In genomic region chr20:57573893-57574292, GRCh38 we compare ENCODE assay signal across 1 cellular context.
A peak's percentile ranks its signal among the peaks of the same experiment; 100 is the strongest.
TF ChIP-seq lines count a peak whose summit lies in the region.

No MANE protein-coding gene starts in this region.

TF ChIP-seq in K562, 482 proteins besides CTCF, POLR2A, EP300 and RAD21:
- TF ChIP-seq TFAP4 (CRISPR knock-in tag; IDR thresholded peaks at IDR 0.05; ENCODE audit: borderline replicate concordance) (peak; percentile 88), FUS (optimal IDR thresholded peaks at IDR 0.05; ENCODE audit: low read depth, low read length) (no peak), ZNF124 (CRISPR knock-in tag; IDR thresholded peaks at IDR 0.05) (no peak), ZNF384 (IDR thresholded peaks at IDR 0.05; ENCODE audit: low read depth, low read length) (no peak), DACH1 (IDR thresholded peaks at IDR 0.05; ENCODE audit: partially characterized antibody) (peak; percentile 75), ZNF282 (CRISPR knock-in tag; IDR thresholded peaks at IDR 0.05) (no peak), CBX3 (IDR thresholded peaks at IDR 0.05; ENCODE audit: borderline replicate concordance in 1 of 2, low read length in 2 of 2) (0 out of 3 replicates have a peak, but pooled peaks of 1 of the 2 experiments have one; percentile 39), CEBPB (tag; IDR thresholded peaks at IDR 0.05) (no peak), TAF9B (IDR thresholded peaks at IDR 0.05; ENCODE audit: partially characterized antibody) (peak; percentile 43), MLX (CRISPR knock-in tag; conservative IDR thresholded peaks at IDR 0.05) (no peak), ZNF655 (CRISPR knock-in tag; IDR thresholded peaks at IDR 0.05) (no peak), TAF15 (IDR thresholded peaks at IDR 0.05; ENCODE audit: low read depth, low read length) (no peak), ZFPM2 (CRISPR knock-in tag; IDR thresholded peaks at IDR 0.05) (no peak), FOXM1 (IDR thresholded peaks at IDR 0.05; ENCODE audit: low read depth) (no peak), FOXM1 (CRISPR knock-in tag; IDR thresholded peaks at IDR 0.05; ENCODE audit: low read depth) (no peak), ZKSCAN1 (IDR thresholded peaks at IDR 0.05; ENCODE audit: low read depth, low read length) (no peak), CEBPG (CRISPR knock-in tag; IDR thresholded peaks at IDR 0.05) (no peak), CEBPG (tag; conservative IDR thresholded peaks at IDR 0.05 in 1 of 2, IDR thresholded peaks at IDR 0.05 in 1 of 2) (no peak), MYNN (IDR thresholded peaks at IDR 0.05) (no peak), MYNN (CRISPR knock-in tag; IDR thresholded peaks at IDR 0.05) (no peak), E2F6 (IDR thresholded peaks at IDR 0.05; ENCODE audit: borderline replicate concordance in 1 of 2, extremely low read depth in 1 of 2, insufficient read depth in 1 of 2, insufficient read length in 1 of 2, low read depth in 1 of 2, low read length in 1 of 2, poor library complexity in 1 of 2, severe bottlenecking in 1 of 2) (no peak), ZNF449 (CRISPR knock-in tag; IDR thresholded peaks at IDR 0.05) (no peak), SMAD4 (CRISPR knock-in tag; conservative IDR thresholded peaks at IDR 0.05) (no peak), CTCFL (IDR thresholded peaks at IDR 0.05; ENCODE audit: borderline replicate concordance, insufficient read depth, low read depth, low read length, poor library complexity, severe bottlenecking) (peak; percentile 33), ZNF318 (IDR thresholded peaks at IDR 0.05; ENCODE audit: borderline replicate concordance in 1 of 2, low read depth in 1 of 2) (no peak), KAT7 (CRISPR knock-in tag; IDR thresholded peaks at IDR 0.05; ENCODE audit: borderline replicate concordance) (no peak), SIN3A (IDR thresholded peaks at IDR 0.05; ENCODE audit: borderline replicate concordance in 2 of 2, control insufficient read depth in 1 of 2, low read depth in 2 of 2, low read length in 2 of 2) (no peak), FOXK1 (CRISPR knock-in tag; IDR thresholded peaks at IDR 0.05; ENCODE audit: borderline replicate concordance) (no peak)
TF ChIP-seq in K562: peak in this region for 5.
